Comparison of ENCODE assay signal across 11 cellular contexts in genomic region chr9:129500166-129500862, GRCh38.
A peak's percentile ranks its signal among the peaks of the same experiment; 100 is the strongest.
DNase-seq lines count a peak whose midpoint lies in the region; FAIRE-seq and TF ChIP-seq lines count a peak whose summit lies in the region.
"Had no signal": no experiment of that assay in that cellular context is flagged by ENCODE, and none has a peak within 500 bp of the region (broad histone marks: within the 10 kb centered on the region; RNA-seq: fewer than 3 reads in every experiment).

No MANE protein-coding gene starts in this region.

- H3K27me3 ChIP-seq in NT2/D1 (ENCODE audit: insufficient read depth, insufficient read length), result no peaks in the 10 kb centered on the region
- H3K27me3 ChIP-seq in ovary, result no peaks in the 10 kb centered on the region

- TF ChIP-seq POLR2A in ovary (IDR thresholded peaks at IDR 0.05), result no peak

- H3K4me1 ChIP-seq in NT2/D1 (ENCODE audit: insufficient read depth, insufficient read length), result peaks cover 41% of the 10 kb centered on the region
- peaks cover 23% of the 10 kb centered on the region for H3K4me1 ChIP-seq in ovary (ENCODE audit: insufficient read depth)

- H3K9ac ChIP-seq in NT2/D1 (ENCODE audit: insufficient read length, low read depth), result peak overlapping the region; percentile 62

- H3K27ac ChIP-seq in ovary, result peak overlapping the region; percentile 84 to 96

- WGBS in ovary, 3 donors, result 6 to 23% (median 10%) methylated on average over 18 of the region's 18 CpGs

- intact Hi-C loops in ovary (cut with DNase I), result loop anchor here in 3 of 4 donors (5.0 kb wide), 2 partner anchors 47 to 102 kb away; no protein-coding TSS in a partner anchor

- no peak for TF ChIP-seq EP300 in ovary (IDR thresholded peaks at IDR 0.05)

- no peak overlapping the region for H3K4me3 ChIP-seq in NT2/D1 (ENCODE audit: insufficient read length, low read depth)
- no peak overlapping the region for H3K4me3 ChIP-seq in fibroblast of pulmonary artery (replicated peaks; ENCODE audit: low read depth, low read length)
- no peak overlapping the region for H3K4me3 ChIP-seq in ovary

- TF ChIP-seq CTCF in fibroblast of pulmonary artery (IDR thresholded peaks at IDR 0.05; ENCODE audit: low read length, missing control alignments), result no peak
- TF ChIP-seq CTCF in ovary (IDR thresholded peaks at IDR 0.05), result no peak
- TF ChIP-seq CTCF in D721Med (IDR thresholded peaks at IDR 0.05; ENCODE audit: insufficient read depth, missing control alignments), result no peak

- no peak for FAIRE-seq in D721Med (lab: Jason Lieb, UNC)

- H3K36me3 ChIP-seq in NT2/D1 (ENCODE audit: insufficient read depth, insufficient read length, low read length) (peaks cover 16% of the 10 kb centered on the region), ovary (no peaks in the 10 kb centered on the region)

- DNase-seq in Ammon's horn (ENCODE audit: low spot score) (peak; percentile 52), NT2/D1 (ENCODE audit: low read depth, low spot score) (peak; percentile 56), fibroblast of pulmonary artery (ENCODE audit: low read depth) (peak; percentile 43), ovary (peak; percentile 63 to 78 (median 72)), NCI-H1694 treated with DMSO at 0.1 percent for 48 hours (lab: John Stamatoyannopoulos, UW) (no peak), D721Med (ENCODE audit: insufficient read length, low spot score) (no peak), T-helper 2 cell (no peak), NCI-H1930 (lab: John Stamatoyannopoulos, UW) (no peak)
- DNase-seq: activated T-cell treated with anti-CD3 and anti-CD28 coated beads, Interleukin-2, amount 50 U/mL, for 48 hours; CD4-positive, alpha-beta T cell; stimulated activated naive CD8-positive, alpha-beta T cell treated with anti-CD3 and anti-CD28 coated beads, Interleukin-15, Interleukin-2, amounts not matched to agents 100 U/mL and 50 U/mL, for 24 hours had no signal

- H3K9me3 ChIP-seq in NT2/D1 (ENCODE audit: insufficient read depth, low read length), result no peaks in the 10 kb centered on the region
- H3K9me3 ChIP-seq in ovary, result no peaks in the 10 kb centered on the region

Comparison
In these comparisons a context has a peak if more than half of its experiments do, and no peak if none do; other contexts are left out.
1. DNase-seq: peak in Ammon's horn (single experiment), NT2/D1 (single experiment), fibroblast of pulmonary artery (single experiment) and ovary (5 of 5); none in NCI-H1694 treated with DMSO at 0.1 percent for 48 hours (single experiment), D721Med (single experiment), T-helper 2 cell (0 of 5) and NCI-H1930 (0 of 2).